ENCODE assay signal across 2 cellular contexts in the genomic region with DNA sequence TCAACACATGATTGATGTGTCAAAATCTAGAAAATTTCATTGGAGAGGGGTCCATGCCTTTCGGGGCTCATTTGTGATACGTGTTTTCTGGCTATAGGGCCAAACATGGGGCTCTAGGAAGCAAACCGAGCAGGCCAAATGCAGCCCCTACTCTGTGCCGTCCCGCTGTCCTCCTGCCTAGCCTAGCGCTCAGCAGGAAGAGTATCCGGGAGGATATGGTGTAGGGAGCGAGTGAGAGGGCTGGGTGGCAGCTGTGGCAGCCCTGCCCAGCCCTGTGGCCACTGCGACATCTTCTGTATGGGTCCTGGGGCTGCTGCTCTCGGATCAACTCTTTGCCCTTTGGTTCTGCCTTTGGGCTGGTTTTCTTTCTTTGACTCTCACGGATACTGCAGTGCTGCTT.
TF ChIP-seq lines count a peak whose summit lies in the region.

No MANE protein-coding gene starts in this region.

TF ChIP-seq in GM23338, 12 proteins besides CTCF, POLR2A, EP300 and RAD21:
- TF ChIP-seq, protein P1, sequence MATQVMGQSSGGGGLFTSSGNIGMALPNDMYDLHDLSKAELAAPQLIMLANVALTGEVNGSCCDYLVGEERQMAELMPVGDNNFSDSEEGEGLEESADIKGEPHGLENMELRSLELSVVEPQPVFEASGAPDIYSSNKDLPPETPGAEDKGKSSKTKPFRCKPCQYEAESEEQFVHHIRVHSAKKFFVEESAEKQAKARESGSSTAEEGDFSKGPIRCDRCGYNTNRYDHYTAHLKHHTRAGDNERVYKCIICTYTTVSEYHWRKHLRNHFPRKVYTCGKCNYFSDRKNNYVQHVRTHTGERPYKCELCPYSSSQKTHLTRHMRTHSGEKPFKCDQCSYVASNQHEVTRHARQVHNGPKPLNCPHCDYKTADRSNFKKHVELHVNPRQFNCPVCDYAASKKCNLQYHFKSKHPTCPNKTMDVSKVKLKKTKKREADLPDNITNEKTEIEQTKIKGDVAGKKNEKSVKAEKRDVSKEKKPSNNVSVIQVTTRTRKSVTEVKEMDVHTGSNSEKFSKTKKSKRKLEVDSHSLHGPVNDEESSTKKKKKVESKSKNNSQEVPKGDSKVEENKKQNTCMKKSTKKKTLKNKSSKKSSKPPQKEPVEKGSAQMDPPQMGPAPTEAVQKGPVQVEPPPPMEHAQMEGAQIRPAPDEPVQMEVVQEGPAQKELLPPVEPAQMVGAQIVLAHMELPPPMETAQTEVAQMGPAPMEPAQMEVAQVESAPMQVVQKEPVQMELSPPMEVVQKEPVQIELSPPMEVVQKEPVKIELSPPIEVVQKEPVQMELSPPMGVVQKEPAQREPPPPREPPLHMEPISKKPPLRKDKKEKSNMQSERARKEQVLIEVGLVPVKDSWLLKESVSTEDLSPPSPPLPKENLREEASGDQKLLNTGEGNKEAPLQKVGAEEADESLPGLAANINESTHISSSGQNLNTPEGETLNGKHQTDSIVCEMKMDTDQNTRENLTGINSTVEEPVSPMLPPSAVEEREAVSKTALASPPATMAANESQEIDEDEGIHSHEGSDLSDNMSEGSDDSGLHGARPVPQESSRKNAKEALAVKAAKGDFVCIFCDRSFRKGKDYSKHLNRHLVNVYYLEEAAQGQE (IDR thresholded peaks at IDR 0.05; ENCODE audit: unreplicated experiment) = no peak
- TF ChIP-seq EZH2 (IDR thresholded peaks at IDR 0.05; ENCODE audit: low read depth, unreplicated experiment) = no peak
- no peak for TF ChIP-seq ZNF114 (CRISPR knock-in tag; IDR thresholded peaks at IDR 0.05)

TF ChIP-seq in K562, 482 proteins besides CTCF, POLR2A, EP300 and RAD21:
- no peak for TF ChIP-seq MTA2 (IDR thresholded peaks at IDR 0.05; ENCODE audit: low read depth)
- TF ChIP-seq, protein P2, sequence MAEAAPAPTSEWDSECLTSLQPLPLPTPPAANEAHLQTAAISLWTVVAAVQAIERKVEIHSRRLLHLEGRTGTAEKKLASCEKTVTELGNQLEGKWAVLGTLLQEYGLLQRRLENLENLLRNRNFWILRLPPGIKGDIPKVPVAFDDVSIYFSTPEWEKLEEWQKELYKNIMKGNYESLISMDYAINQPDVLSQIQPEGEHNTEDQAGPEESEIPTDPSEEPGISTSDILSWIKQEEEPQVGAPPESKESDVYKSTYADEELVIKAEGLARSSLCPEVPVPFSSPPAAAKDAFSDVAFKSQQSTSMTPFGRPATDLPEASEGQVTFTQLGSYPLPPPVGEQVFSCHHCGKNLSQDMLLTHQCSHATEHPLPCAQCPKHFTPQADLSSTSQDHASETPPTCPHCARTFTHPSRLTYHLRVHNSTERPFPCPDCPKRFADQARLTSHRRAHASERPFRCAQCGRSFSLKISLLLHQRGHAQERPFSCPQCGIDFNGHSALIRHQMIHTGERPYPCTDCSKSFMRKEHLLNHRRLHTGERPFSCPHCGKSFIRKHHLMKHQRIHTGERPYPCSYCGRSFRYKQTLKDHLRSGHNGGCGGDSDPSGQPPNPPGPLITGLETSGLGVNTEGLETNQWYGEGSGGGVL (CRISPR knock-in tag; IDR thresholded peaks at IDR 0.05) = no peak
- no peak for TF ChIP-seq CBFA2T2 (conservative IDR thresholded peaks at IDR 0.05)
- no peak for TF ChIP-seq TBL1XR1 (IDR thresholded peaks at IDR 0.05; ENCODE audit: low read length in 2 of 2)
- TF ChIP-seq PCBP1 (IDR thresholded peaks at IDR 0.05; ENCODE audit: low read depth, low read length, poor library complexity, severe bottlenecking) = no peak
- TF ChIP-seq HNRNPL (IDR thresholded peaks at IDR 0.05; ENCODE audit: low read depth, low read length) = no peak
- TF ChIP-seq ZNF766 (CRISPR knock-in tag; conservative IDR thresholded peaks at IDR 0.05) = no peak
- no peak for TF ChIP-seq NCOR1 (IDR thresholded peaks at IDR 0.05)
- no peak for TF ChIP-seq BRF1 (IDR thresholded peaks at IDR 0.05; ENCODE audit: borderline replicate concordance, extremely low read depth, insufficient read length)
- no peak for TF ChIP-seq GABPB2 (CRISPR knock-in tag; conservative IDR thresholded peaks at IDR 0.05)
- no peak for TF ChIP-seq NFATC3 (IDR thresholded peaks at IDR 0.05)
- TF ChIP-seq, protein P3, sequence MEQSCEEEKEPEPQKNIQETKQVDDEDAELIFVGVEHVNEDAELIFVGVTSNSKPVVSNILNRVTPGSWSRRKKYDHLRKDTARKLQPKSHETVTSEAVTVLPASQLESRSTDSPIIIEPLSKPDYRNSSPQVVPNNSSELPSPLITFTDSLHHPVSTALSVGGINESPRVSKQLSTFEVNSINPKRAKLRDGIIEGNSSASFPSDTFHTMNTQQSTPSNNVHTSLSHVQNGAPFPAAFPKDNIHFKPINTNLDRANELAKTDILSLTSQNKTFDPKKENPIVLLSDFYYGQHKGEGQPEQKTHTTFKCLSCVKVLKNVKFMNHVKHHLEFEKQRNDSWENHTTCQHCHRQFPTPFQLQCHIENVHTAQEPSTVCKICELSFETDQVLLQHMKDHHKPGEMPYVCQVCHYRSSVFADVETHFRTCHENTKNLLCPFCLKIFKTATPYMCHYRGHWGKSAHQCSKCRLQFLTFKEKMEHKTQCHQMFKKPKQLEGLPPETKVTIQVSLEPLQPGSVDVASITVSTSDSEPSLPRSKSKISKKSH (CRISPR knock-in tag; IDR thresholded peaks at IDR 0.05) = no peak
- TF ChIP-seq POLR2H (tag; IDR thresholded peaks at IDR 0.05; ENCODE audit: low read depth) = no peak
- TF ChIP-seq EHMT2 (IDR thresholded peaks at IDR 0.05) = no peak
- no peak for TF ChIP-seq MIER1 (IDR thresholded peaks at IDR 0.05; ENCODE audit: low read depth)
- no peak for TF ChIP-seq YY1 (IDR thresholded peaks at IDR 0.05; ENCODE audit: borderline replicate concordance in 1 of 3, control insufficient read depth in 1 of 3, extremely low read depth in 1 of 3, insufficient read depth in 3 of 3, insufficient read length in 1 of 3, insufficient replicate concordance in 2 of 3, low read depth in 1 of 3, low read length in 2 of 3)
TF ChIP-seq in K562: peak in this region for 0.
